Comparison of ENCODE assay signal across 1 cellular context in genomic region chr2:36358317-36358659, GRCh38.
TF ChIP-seq lines count a peak whose summit lies in the region.

No MANE protein-coding gene starts in this region.

TF ChIP-seq in HEK293, 187 proteins besides CTCF, POLR2A, EP300 and RAD21 (continued from another document):
- TF ChIP-seq PRDM6 (tag by site-specific recombination; IDR thresholded peaks at IDR 0.05) (peak; percentile 76), ZNF416 (tag by site-specific recombination; IDR thresholded peaks at IDR 0.05) (no peak), FEZF1 (tag by site-specific recombination; IDR thresholded peaks at IDR 0.05) (0 out of 2 replicates have a peak, but pooled peaks have one; percentile 33), KLF17 (tag by site-specific recombination; IDR thresholded peaks at IDR 0.05) (no peak), TRIM28 (IDR thresholded peaks at IDR 0.05; ENCODE audit: borderline replicate concordance, low read length) (0 out of 2 replicates have a peak, but pooled peaks have one; percentile 5)
TF ChIP-seq in HEK293: peak in this region for 5.
